ENCODE assay signal across 8 cellular contexts in genomic region chr7:27196287-27196739, GRCh38.
DNase-seq lines count a peak whose midpoint lies in the region; ATAC-seq, FAIRE-seq and TF ChIP-seq lines count a peak whose summit lies in the region.

No MANE protein-coding gene starts in this region.

- DNase-seq in GM18507 (ENCODE audit: extremely low spot score, insufficient read length, low read depth) (no peak), NCI-H524 (lab: John Stamatoyannopoulos, UW) (peak; percentile 48 to 72), dedifferentiated amniotic fluid mesenchymal stem cell (ENCODE audit: extremely low spot score) (peak; percentile 72), medulla oblongata (ENCODE audit: extremely low spot score) (peak; percentile 91)
- DNase-seq in activated CD4-positive, alpha-beta T cell treated with anti-CD3 and anti-CD28 coated beads, Interleukin-2, amount 50 U/mL, for 24 hours (ENCODE audit: low read depth in 1 of 2, low spot score in 1 of 2) = peak; percentile 72 to 80
- DNase-seq in stimulated activated CD8-positive, alpha-beta memory T cell treated with anti-CD3 and anti-CD28 coated beads, Interleukin-12 subunit alpha, Interleukin-12 subunit beta, amount 100 ng/mL, for 4 hours (ENCODE audit: low read depth) = peak; percentile 60

- FAIRE-seq in GM18507 (lab: Jason Lieb, UNC) = peak; percentile 86

- no peak overlapping the region for H3K27ac ChIP-seq in 22Rv1

- TF ChIP-seq CTCF in 22Rv1 (IDR thresholded peaks at IDR 0.05) = peak; percentile 93

- ATAC-seq in GM19455 (IDR thresholded peaks at IDR 0.05; ENCODE audit: unreplicated experiment) = no peak
